Comparison of ENCODE assay signal across 15 cellular contexts in genomic region chr5:852431-853401, GRCh38.
"Had no signal": no experiment of that assay in that cellular context is flagged by ENCODE, and none has a peak within 500 bp of the region (broad histone marks: within the 10 kb centered on the region; RNA-seq: fewer than 3 reads in every experiment).

No MANE protein-coding gene starts in this region.

- DNase-seq: activated B cell treated with CpG ODN at 0.5 μM for 24 hours; activated CD4-positive, alpha-beta T cell treated with anti-CD3 and anti-CD28 coated beads, Interleukin-2, amount 50 U/mL, for 1 hour; activated gamma-delta T cell treated with Interleukin-2 at 50 U/mL for 16 hours; activated T-cell treated with anti-CD3 and anti-CD28 coated beads, Interleukin-2, amount 50 U/mL, for 24 hours; colonic mucosa; naive B cell; SHP77 treated with DMSO at 0.1 percent for 48 hours; small intestine; stimulated activated CD4-positive, alpha-beta T cell treated with anti-CD3 and anti-CD28 coated beads, Interleukin-1b, Interleukin-23, amount 100 ng/mL, for 48 hours; stimulated activated naive B cell treated with anti-CD40 and anti-IgM and Interleukin-4, amounts not matched to agents 10 μg/mL and 1 μg/mL and 100 μg/mL, for 72 hours; trophoblast cell had no signal

- H3K36me3 ChIP-seq: cardiac muscle cell, colonic mucosa had no signal

- H3K4me3 Mint-ChIP-seq: activated B cell treated with CpG ODN at 0.5 μM for 24 hours; activated T-cell treated with anti-CD3 and anti-CD28 coated beads, Interleukin-2, amount 50 U/mL, for 24 hours; naive B cell; stimulated activated naive B cell treated with anti-CD40 and anti-IgM and Interleukin-4, amounts not matched to agents 10 μg/mL and 1 μg/mL and 100 μg/mL, for 72 hours; T-helper 1 cell treated with Interleukin-12 subunit alpha and Interleukin-12 subunit beta and Interleukin-4 antibody, amounts not matched to agents 30 μg/mL and 1 μg/mL, for 36 hours had no signal

- H3K9me3 Mint-ChIP-seq: activated B cell treated with CpG ODN at 0.5 μM for 24 hours; activated T-cell treated with anti-CD3 and anti-CD28 coated beads, Interleukin-2, amount 50 U/mL, for 24 hours; naive B cell; stimulated activated naive B cell treated with anti-CD40 and anti-IgM and Interleukin-4, amounts not matched to agents 10 μg/mL and 1 μg/mL and 100 μg/mL, for 72 hours; T-helper 1 cell treated with Interleukin-12 subunit alpha and Interleukin-12 subunit beta and Interleukin-4 antibody, amounts not matched to agents 30 μg/mL and 1 μg/mL, for 36 hours had no signal

- H3K4me3 ChIP-seq: cardiac muscle cell, colonic mucosa had no signal

- H3K36me3 Mint-ChIP-seq: naive B cell had no signal

- H3K9me3 ChIP-seq: colonic mucosa had no signal

- H3K27me3 ChIP-seq: cardiac muscle cell had no signal

- H3K27ac ChIP-seq: cardiac muscle cell, colonic mucosa had no signal

- FAIRE-seq: frontal cortex, keratinocyte, small intestine had no signal

- ATAC-seq: stimulated activated naive B cell treated with anti-CD40 and anti-IgM and Interleukin-4, amounts not matched to agents 10 μg/mL and 1 μg/mL and 100 μg/mL, for 72 hours had no signal

- H3K4me1 Mint-ChIP-seq: activated B cell treated with CpG ODN at 0.5 μM for 24 hours; naive B cell; stimulated activated naive B cell treated with anti-CD40 and anti-IgM and Interleukin-4, amounts not matched to agents 10 μg/mL and 1 μg/mL and 100 μg/mL, for 72 hours had no signal

- H3K4me1 ChIP-seq: colonic mucosa had no signal

- H3K27ac Mint-ChIP-seq: activated B cell treated with CpG ODN at 0.5 μM for 24 hours; activated T-cell treated with anti-CD3 and anti-CD28 coated beads, Interleukin-2, amount 50 U/mL, for 24 hours; stimulated activated naive B cell treated with anti-CD40 and anti-IgM and Interleukin-4, amounts not matched to agents 10 μg/mL and 1 μg/mL and 100 μg/mL, for 72 hours; T-helper 1 cell treated with Interleukin-12 subunit alpha and Interleukin-12 subunit beta and Interleukin-4 antibody, amounts not matched to agents 30 μg/mL and 1 μg/mL, for 36 hours had no signal
